Comparison of ENCODE assay signal across 23 cellular contexts in the genomic region with DNA sequence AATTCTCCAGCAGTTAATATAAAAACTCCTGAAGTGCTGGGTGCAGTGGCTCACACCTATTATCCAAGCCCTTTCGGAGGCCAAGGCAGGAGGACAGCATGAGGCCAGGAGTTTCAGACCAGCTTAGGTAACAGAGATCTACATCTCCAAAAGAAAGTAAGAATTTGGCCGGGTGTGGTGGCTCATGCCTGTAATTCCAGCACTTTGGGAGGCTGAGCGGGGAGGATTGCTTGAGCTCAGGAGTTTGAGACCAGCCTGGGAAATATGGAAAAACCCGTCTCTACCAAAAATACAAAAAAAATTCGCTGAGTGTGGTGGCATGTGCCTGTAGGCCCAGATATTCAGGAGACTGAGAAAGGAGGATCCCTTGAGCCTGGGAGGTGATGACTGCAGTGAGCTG.
"Had no signal": no experiment of that assay in that cellular context is flagged by ENCODE, and none has a peak within 500 bp of the region (broad histone marks: within the 10 kb centered on the region; RNA-seq: fewer than 3 reads in every experiment).

No MANE protein-coding gene starts in this region.

- H3K27me3 ChIP-seq: colonic mucosa, dorsolateral prefrontal cortex, esophagus muscularis mucosa, esophagus squamous epithelium, foreskin keratinocyte, gastrocnemius medialis, gastroesophageal sphincter, heart left ventricle, heart right ventricle had no signal

- H3K4me3 ChIP-seq: colonic mucosa, coronary artery, dorsolateral prefrontal cortex, esophagus muscularis mucosa, esophagus squamous epithelium, gastrocnemius medialis, gastroesophageal sphincter, heart left ventricle, heart right ventricle had no signal

- H3K9me3 ChIP-seq: colonic mucosa, esophagus muscularis mucosa, esophagus squamous epithelium, gastrocnemius medialis, gastroesophageal sphincter, heart left ventricle, heart right ventricle had no signal

- H3K36me3 ChIP-seq: colonic mucosa, esophagus muscularis mucosa, esophagus squamous epithelium, gastrocnemius medialis, gastroesophageal sphincter, heart left ventricle, heart right ventricle had no signal

- H3K4me1 ChIP-seq: colonic mucosa, foreskin keratinocyte had no signal

- DNase-seq: colonic mucosa; cortex of kidney; dermis blood vessel endothelial cell; dorsolateral prefrontal cortex; effector CD4-positive, alpha-beta T cell; effector CD8-positive, alpha-beta T cell; effector memory CD4-positive, alpha-beta T cell; effector memory CD8-positive, alpha-beta T cell; endodermal cell; erythroblast; esophagus squamous epithelium; foreskin fibroblast; foreskin keratinocyte; foreskin melanocyte; gastrocnemius medialis; glutamatergic neuron; head of caudate nucleus; heart left ventricle; heart right ventricle had no signal

- ATAC-seq: effector memory CD8-positive, alpha-beta T cell; esophagus mucosa; gastrocnemius medialis; gastroesophageal sphincter; heart left ventricle; heart right ventricle had no signal

- H3K27ac ChIP-seq: colonic mucosa, coronary artery, dorsolateral prefrontal cortex, esophagus muscularis mucosa, esophagus squamous epithelium, foreskin keratinocyte, gastrocnemius medialis, gastroesophageal sphincter, heart left ventricle, heart right ventricle had no signal
